ENCODE assay signal across 26 cellular contexts in the genomic region with DNA sequence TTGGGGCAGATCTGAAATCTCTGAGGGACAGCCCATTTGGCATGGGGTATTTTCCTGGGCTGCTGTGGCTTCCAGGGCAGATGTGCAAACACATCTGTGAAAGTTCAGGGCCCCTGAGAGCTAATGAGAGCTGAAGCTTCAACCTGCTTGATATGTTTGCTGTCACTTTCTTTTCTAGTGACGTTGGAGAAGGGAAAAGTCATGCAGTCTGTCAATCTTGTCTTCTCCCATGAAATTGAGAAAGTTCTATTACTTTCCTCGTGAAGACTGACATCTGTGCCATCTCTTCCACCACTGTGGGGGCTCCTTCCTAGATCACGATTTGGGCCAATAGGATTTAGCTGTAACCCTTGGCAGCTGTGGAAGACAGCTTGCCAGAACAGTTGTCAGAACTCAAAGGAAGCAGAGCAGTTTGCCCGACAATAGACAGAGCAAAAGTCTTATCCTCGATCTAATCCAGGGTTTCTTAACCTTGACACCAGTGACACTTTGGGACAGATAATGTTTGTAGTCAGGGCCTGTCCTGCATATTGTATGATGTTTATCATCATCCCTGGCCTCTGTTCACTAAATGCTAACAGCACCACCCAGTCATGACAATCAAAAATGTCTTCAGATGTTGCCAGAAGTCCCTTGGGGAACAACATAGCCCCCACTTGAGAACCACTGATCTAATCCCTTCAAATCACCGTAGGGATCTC.
"Had no signal": no experiment of that assay in that cellular context is flagged by ENCODE, and none has a peak within 500 bp of the region (broad histone marks: within the 10 kb centered on the region; RNA-seq: fewer than 3 reads in every experiment).

No MANE protein-coding gene starts in this region.

- ATAC-seq: esophagus mucosa; gastrocnemius medialis; heart left ventricle; left lung; naive thymus-derived CD4-positive, alpha-beta T cell; psoas muscle; right cardiac atrium; stimulated activated naive CD8-positive, alpha-beta T cell treated with anti-CD3 and anti-CD28 coated beads, Interleukin-15, Interleukin-2, amounts not matched to agents 100 U/mL and 50 U/mL, for 24 hours had no signal

- H3K27ac ChIP-seq: dorsolateral prefrontal cortex, epithelial cell of prostate, gastrocnemius medialis, heart left ventricle, hepatocyte, left lung, psoas muscle, sigmoid colon, spleen, testis, tibial artery had no signal

- H2AFZ ChIP-seq: hepatocyte had no signal

- H3K79me2 ChIP-seq: hepatocyte had no signal

- H3K36me3 ChIP-seq: gastrocnemius medialis, heart left ventricle, left lung, sigmoid colon, spleen, tibial artery had no signal

- H3K9me3 ChIP-seq: gastrocnemius medialis, heart left ventricle, left lung, psoas muscle, sigmoid colon, spleen, testis, tibial artery had no signal

- H3K4me1 ChIP-seq: gastrocnemius medialis, heart left ventricle, left lung, psoas muscle, sigmoid colon, spleen, testis, tibial artery had no signal

- H3K4me2 ChIP-seq: hepatocyte had no signal

- H3K36me3 Mint-ChIP-seq: naive thymus-derived CD4-positive, alpha-beta T cell; stimulated activated memory B cell treated with anti-CD40 and anti-IgM and Interleukin-4, amounts not matched to agents 10 μg/mL and 1 μg/mL and 100 μg/mL, for 72 hours; type B pancreatic cell had no signal

- H3K4me1 Mint-ChIP-seq: naive thymus-derived CD4-positive, alpha-beta T cell; stimulated activated memory B cell treated with anti-CD40 and anti-IgM and Interleukin-4, amounts not matched to agents 10 μg/mL and 1 μg/mL and 100 μg/mL, for 72 hours had no signal

- H3K27me3 ChIP-seq: gastrocnemius medialis, heart left ventricle, hepatocyte, left lung, sigmoid colon, spleen, testis, tibial artery had no signal

- DNase-seq: dorsolateral prefrontal cortex; effector CD8-positive, alpha-beta T cell; gastrocnemius medialis; heart left ventricle; kidney; left lung; midbrain; naive thymus-derived CD4-positive, alpha-beta T cell; nucleus accumbens; posterior cingulate gyrus; psoas muscle; right cardiac atrium; sigmoid colon; spleen; stimulated activated CD4-positive, alpha-beta T cell treated with anti-CD3 and anti-CD28 coated beads, Interleukin-4, amount 100 ng/mL, for 4 hours; stimulated activated naive CD8-positive, alpha-beta T cell treated with anti-CD3 and anti-CD28 coated beads, Interleukin-15, Interleukin-2, amounts not matched to agents 100 U/mL and 50 U/mL, for 24 hours; substantia nigra; testis; tibial artery had no signal

- H3K27me3 Mint-ChIP-seq: stimulated activated memory B cell treated with anti-CD40 and anti-IgM and Interleukin-4, amounts not matched to agents 10 μg/mL and 1 μg/mL and 100 μg/mL, for 72 hours had no signal

- H3K4me3 ChIP-seq: dorsolateral prefrontal cortex, gastrocnemius medialis, heart left ventricle, hepatocyte, left lung, psoas muscle, sigmoid colon, spleen, testis, tibial artery had no signal

- H3K27ac Mint-ChIP-seq: endodermal cell; naive thymus-derived CD4-positive, alpha-beta T cell; nephron; stimulated activated memory B cell treated with anti-CD40 and anti-IgM and Interleukin-4, amounts not matched to agents 10 μg/mL and 1 μg/mL and 100 μg/mL, for 72 hours; type B pancreatic cell had no signal

- H3K4me3 Mint-ChIP-seq: endodermal cell; naive thymus-derived CD4-positive, alpha-beta T cell; nephron; stimulated activated memory B cell treated with anti-CD40 and anti-IgM and Interleukin-4, amounts not matched to agents 10 μg/mL and 1 μg/mL and 100 μg/mL, for 72 hours; type B pancreatic cell had no signal

- H3K9me3 Mint-ChIP-seq: endodermal cell; nephron; stimulated activated memory B cell treated with anti-CD40 and anti-IgM and Interleukin-4, amounts not matched to agents 10 μg/mL and 1 μg/mL and 100 μg/mL, for 72 hours; type B pancreatic cell had no signal
